11 cellular contexts compared by ENCODE assay signal in the genomic region with DNA sequence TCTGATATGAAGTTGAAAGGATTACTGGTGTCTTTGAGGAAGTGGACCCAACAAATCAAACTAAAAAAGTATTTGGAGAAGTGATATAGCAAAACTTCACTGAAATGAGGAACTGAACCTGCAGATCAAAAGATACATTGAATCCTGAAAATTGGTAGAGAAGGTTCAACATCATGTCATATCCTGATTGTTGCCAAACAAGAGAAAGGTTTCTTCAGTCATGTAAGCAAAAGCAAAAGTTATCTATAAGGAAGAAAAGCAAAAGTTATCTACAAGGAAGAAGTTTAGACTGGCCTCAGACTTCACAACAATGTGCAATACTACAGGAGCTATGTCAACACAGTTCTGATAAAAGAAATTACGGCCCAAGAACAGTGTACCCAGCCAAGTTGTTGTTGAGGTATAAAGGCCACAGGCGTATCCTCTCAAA.
DNase-seq lines count a peak whose midpoint lies in the region; ATAC-seq and TF ChIP-seq lines count a peak whose summit lies in the region.
"Had no signal": no experiment of that assay in that cellular context is flagged by ENCODE, and none has a peak within 500 bp of the region (broad histone marks: within the 10 kb centered on the region; RNA-seq: fewer than 3 reads in every experiment).

No MANE protein-coding gene starts in this region.

- H3K4me1 Mint-ChIP-seq in activated T-helper 17 cell treated with anti-CD3 and anti-CD28 coated beads, Interleukin-2, amount 50 U/mL, for 72 hours = no peaks in the 10 kb centered on the region
- H3K4me1 Mint-ChIP-seq: CD8-positive, alpha-beta memory T cell had no signal

- no peaks in the 10 kb centered on the region for H3K9me3 ChIP-seq in neutrophil
- H3K9me3 ChIP-seq: SJSA1 had no signal

- peak; percentile 63 for DNase-seq in GM06990 (ENCODE audit: extremely low read depth, insufficient read length)
- DNase-seq in amniotic epithelial cell (ENCODE audit: low read depth) = peak; percentile 70
- DNase-seq in activated gamma-delta T cell (lab: John Stamatoyannopoulos, UW) = no peak
- DNase-seq in activated naive CD4-positive, alpha-beta T cell (lab: John Stamatoyannopoulos, UW) = no peak
- DNase-seq: CD8-positive, alpha-beta memory T cell; stimulated activated naive CD4-positive, alpha-beta T cell treated with Interleukin-2 at 50 U/mL for 16 hours had no signal

- H3K27me3 ChIP-seq in GM06990 (replicated peaks; ENCODE audit: control insufficient read depth, insufficient read depth, low read length) (no peaks in the 10 kb centered on the region), neutrophil (no peaks in the 10 kb centered on the region)
- H3K27me3 ChIP-seq: SJSA1 had no signal

- no peaks in the 10 kb centered on the region for H3K9me3 Mint-ChIP-seq in activated T-helper 17 cell treated with anti-CD3 and anti-CD28 coated beads, Interleukin-2, amount 50 U/mL, for 72 hours
- H3K9me3 Mint-ChIP-seq: CD8-positive, alpha-beta memory T cell had no signal

- H3K36me3 Mint-ChIP-seq in activated T-helper 17 cell treated with anti-CD3 and anti-CD28 coated beads, Interleukin-2, amount 50 U/mL, for 72 hours (ENCODE audit: low read depth) = peaks cover 7% of the 10 kb centered on the region

- H3K27me3 Mint-ChIP-seq in activated T-helper 17 cell treated with anti-CD3 and anti-CD28 coated beads, Interleukin-2, amount 50 U/mL, for 72 hours = no peaks in the 10 kb centered on the region
- H3K27me3 Mint-ChIP-seq: CD8-positive, alpha-beta memory T cell had no signal

- ATAC-seq in HG03354 (IDR thresholded peaks at IDR 0.05; ENCODE audit: poor library complexity, severe bottlenecking, unreplicated experiment) = peak; percentile 69
- ATAC-seq in activated T-helper 17 cell treated with anti-CD3 and anti-CD28 coated beads, Interleukin-2, amount 50 U/mL, for 72 hours (replicated peaks) = no peak
- no peak for ATAC-seq in GM21526 (IDR thresholded peaks at IDR 0.05; ENCODE audit: low FRiP score, unreplicated experiment)

- TF ChIP-seq CTCF in GM06990 (IDR thresholded peaks at IDR 0.05; ENCODE audit: insufficient read depth, low read length, poor library complexity, severe bottlenecking) (no peak), neutrophil (IDR thresholded peaks at IDR 0.05) (no peak)

- H3K36me3 ChIP-seq in GM06990 (ENCODE audit: control insufficient read depth, insufficient read depth, low read length) = no peaks in the 10 kb centered on the region
- no peaks in the 10 kb centered on the region for H3K36me3 ChIP-seq in neutrophil
- H3K36me3 ChIP-seq: SJSA1 had no signal

- H3K4me1 ChIP-seq in neutrophil (ENCODE audit: control insufficient read depth in 1 of 2, insufficient read depth in 1 of 2, low read depth in 1 of 2, low read length in 1 of 2) = peaks cover 38 to 41% of the 10 kb centered on the region in 2 experiments

- no peak overlapping the region for H3K4me3 Mint-ChIP-seq in activated T-helper 17 cell treated with anti-CD3 and anti-CD28 coated beads, Interleukin-2, amount 50 U/mL, for 72 hours
- H3K4me3 Mint-ChIP-seq: CD8-positive, alpha-beta memory T cell had no signal

- H3K27ac Mint-ChIP-seq in activated T-helper 17 cell treated with anti-CD3 and anti-CD28 coated beads, Interleukin-2, amount 50 U/mL, for 72 hours = no peak overlapping the region
- H3K27ac Mint-ChIP-seq: CD8-positive, alpha-beta memory T cell had no signal

- H3K4me3 ChIP-seq in GM06990 (replicated peaks; ENCODE audit: low read depth, low read length) = no peak overlapping the region
- peak overlapping the region in 1 of 2 experiments; percentile 20 for H3K4me3 ChIP-seq in neutrophil (ENCODE audit: low read depth in 1 of 2, low read length in 1 of 2)
- H3K4me3 ChIP-seq: SJSA1 had no signal

- H3K27ac ChIP-seq in neutrophil = peak overlapping the region; percentile 80
- H3K27ac ChIP-seq: SJSA1 had no signal

Comparison
In these comparisons a context has a peak if more than half of its experiments do, and no peak if none do; other contexts are left out.
1. DNase-seq: peak in GM06990 (single experiment) and amniotic epithelial cell (single experiment); none in activated gamma-delta T cell (single experiment) and activated naive CD4-positive, alpha-beta T cell (0 of 4).